1 cellular context compared by ENCODE assay signal in the genomic region with DNA sequence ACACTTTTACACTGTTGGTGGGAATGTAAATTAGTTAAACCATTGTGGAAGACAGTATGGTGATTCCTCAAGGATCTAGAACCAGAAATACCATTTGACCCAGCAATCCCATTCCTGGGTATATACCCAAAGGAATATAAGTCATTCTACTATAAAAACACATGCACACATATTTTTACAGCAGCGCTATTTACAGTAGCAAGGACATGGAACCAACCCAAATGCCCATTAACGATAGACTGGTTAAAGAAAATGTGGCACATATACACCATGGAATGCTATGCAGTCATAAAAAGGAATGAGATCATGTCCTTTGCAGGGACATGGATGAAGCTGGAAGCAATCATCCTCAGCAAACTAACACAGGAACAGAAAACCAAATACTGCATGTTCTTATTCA. TPM values are rescaled to one million over a fixed set of nuclear protein-coding genes. Genes with fewer than 3 reads are reported as not detected.
"Had no signal": no experiment of that assay in that cellular context is flagged by ENCODE, and none has a peak within 500 bp of the region (broad histone marks: within the 10 kb centered on the region; RNA-seq: fewer than 3 reads in every experiment).

No MANE protein-coding gene starts in this region.

RNA-seq across cellular contexts. Expression of a gene that starts 5.9 kb away (rescaled TPM):
- total RNA-seq: GM12878 had no signal
- polyA plus RNA-seq: GM12878 had no signal
